27 cellular contexts compared by ENCODE assay signal in genomic region chr7:158248816-158249215, GRCh38.
"Had no signal": no experiment of that assay in that cellular context is flagged by ENCODE, and none has a peak within 500 bp of the region (broad histone marks: within the 10 kb centered on the region; RNA-seq: fewer than 3 reads in every experiment).

No MANE protein-coding gene starts in this region.

- H3K9me3 Mint-ChIP-seq: activated naive CD4-positive, alpha-beta T cell treated with anti-CD3 and anti-CD28 coated beads for 36 hours; T-cell had no signal

- H3K36me3 ChIP-seq: brain microvascular endothelial cell, cardiac muscle cell, MG63 had no signal

- DNase-seq: activated B cell treated with CpG ODN at 0.5 μM for 24 hours; activated CD4-positive, alpha-beta T cell treated with anti-CD3 and anti-CD28 coated beads for 1 hour; activated CD4-positive, alpha-beta T cell treated with anti-CD3 and anti-CD28 coated beads, Interleukin-2, amount 10 ng/mL, durations not matched to agents 24 days and 14 days; activated CD4-positive, alpha-beta T cell treated with anti-CD3 and anti-CD28 coated beads, Interleukin-2, amount 50 U/mL, for 48 hours; activated gamma-delta T cell; activated naive CD4-positive, alpha-beta T cell treated with anti-CD3 and anti-CD28 coated beads for 36 hours; activated T-cell treated with anti-CD3 and anti-CD28 coated beads for 4 hours; amygdala; brain microvascular endothelial cell; cerebellar nuclear complex; MG63; MV-4-11; NCI-H1092 treated with DMSO at 0.1 percent for 48 hours; NCI-H1417 treated with DMSO at 0.1 percent for 48 hours; NCI-H1694 treated with DMSO at 0.1 percent for 48 hours; NCI-H2029 treated with DMSO at 0.1 percent for 48 hours; NCI-H345; NCI-H510A; NCI-H526 treated with DMSO at 0.1 percent for 48 hours; NCI-H82; T-cell; T-helper 2 cell; T1000 had no signal

- H3K36me3 Mint-ChIP-seq: activated naive CD8-positive, alpha-beta T cell; T-cell had no signal

- H3K4me3 Mint-ChIP-seq: activated B cell treated with CpG ODN at 0.5 μM for 24 hours; activated CD4-positive, alpha-beta T cell treated with anti-CD3 and anti-CD28 coated beads, Interleukin-2, amount 10 ng/mL, durations not matched to agents 24 days and 14 days; activated naive CD4-positive, alpha-beta T cell treated with anti-CD3 and anti-CD28 coated beads for 36 hours; activated naive CD8-positive, alpha-beta T cell; activated T-helper 1 cell treated with anti-CD3 and anti-CD28 coated beads, Interleukin-12 subunit alpha, Interleukin-12 subunit beta, Interleukin-2, Interleukin-4 antibody, amounts not matched to agents 30 ng/mL and 10 ng/mL and 1 ng/mL, durations not matched to agents 14 hours and 24 hours and 36 hours; T-cell had no signal

- H3K9me3 ChIP-seq: MG63 had no signal

- H3K27me3 Mint-ChIP-seq: activated B cell treated with CpG ODN at 0.5 μM for 24 hours; activated CD4-positive, alpha-beta T cell treated with anti-CD3 and anti-CD28 coated beads, Interleukin-2, amount 10 ng/mL, durations not matched to agents 24 days and 14 days; activated naive CD8-positive, alpha-beta T cell; T-cell had no signal

- H3K4me1 Mint-ChIP-seq: activated B cell treated with CpG ODN at 0.5 μM for 24 hours; activated CD4-positive, alpha-beta T cell treated with anti-CD3 and anti-CD28 coated beads, Interleukin-2, amount 10 ng/mL, durations not matched to agents 24 days and 14 days; T-cell had no signal

- H3K27me3 ChIP-seq: brain microvascular endothelial cell, cardiac muscle cell had no signal

- H3K4me3 ChIP-seq: cardiac muscle cell, MG63, SK-N-MC had no signal

- ATAC-seq: T-cell had no signal

- H3K27ac Mint-ChIP-seq: activated B cell treated with CpG ODN at 0.5 μM for 24 hours; activated CD4-positive, alpha-beta T cell treated with anti-CD3 and anti-CD28 coated beads, Interleukin-2, amount 10 ng/mL, durations not matched to agents 24 days and 14 days; activated naive CD4-positive, alpha-beta T cell treated with anti-CD3 and anti-CD28 coated beads for 36 hours; activated naive CD8-positive, alpha-beta T cell; activated T-helper 1 cell treated with anti-CD3 and anti-CD28 coated beads, Interleukin-12 subunit alpha, Interleukin-12 subunit beta, Interleukin-2, Interleukin-4 antibody, amounts not matched to agents 30 ng/mL and 10 ng/mL and 1 ng/mL, durations not matched to agents 14 hours and 24 hours and 36 hours; T-cell had no signal

- H3K27ac ChIP-seq: brain microvascular endothelial cell, cardiac muscle cell, SK-N-MC had no signal
